Comparison of ENCODE assay signal across 22 cellular contexts in the genomic region with DNA sequence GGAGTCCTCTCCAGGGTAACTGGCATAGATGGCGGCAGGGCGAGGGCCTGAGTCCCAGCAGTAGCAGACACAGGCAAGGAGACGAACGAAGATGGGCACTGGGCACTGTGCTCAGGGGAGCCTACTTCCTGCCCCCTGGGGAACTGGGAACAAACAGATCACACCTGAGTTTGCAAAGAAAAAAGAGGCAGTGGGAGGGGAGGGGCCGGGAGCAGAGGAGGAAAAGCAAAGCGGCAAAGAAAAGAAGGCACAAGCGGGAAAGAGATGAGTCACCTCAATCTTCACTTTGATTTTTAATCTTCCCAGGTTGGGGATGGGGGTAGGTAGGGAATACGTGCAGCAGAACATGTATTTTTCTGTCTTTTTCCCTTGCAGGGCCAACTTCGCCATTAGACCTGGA. TPM values are rescaled to one million over a fixed set of nuclear protein-coding genes. Genes with fewer than 3 reads are reported as not detected.
DNase-seq lines count a peak whose midpoint lies in the region; ATAC-seq and TF ChIP-seq lines count a peak whose summit lies in the region.
"Had no signal": no experiment of that assay in that cellular context is flagged by ENCODE, and none has a peak within 500 bp of the region (broad histone marks: within the 10 kb centered on the region; RNA-seq: fewer than 3 reads in every experiment).

No MANE protein-coding gene starts in this region.

- H2AK5ac ChIP-seq in H9 (ENCODE audit: insufficient read length, low read length) (no peak overlapping the region), mesendoderm (ENCODE audit: low read length) (no peak overlapping the region)

- H3K4me3 Mint-ChIP-seq in H9 (no peak overlapping the region), endodermal cell (no peak overlapping the region)
- H3K4me3 Mint-ChIP-seq: CD4-positive, alpha-beta memory T cell; IgD-negative memory B cell had no signal

- H3K27me3 ChIP-seq in H9 (ENCODE audit: insufficient read depth, low read length) (no peaks in the 10 kb centered on the region), endodermal cell (ENCODE audit: control insufficient read depth, insufficient read depth, low read length, poor library complexity, severe bottlenecking) (no peaks in the 10 kb centered on the region), mesendoderm (ENCODE audit: insufficient read depth, low read length, poor library complexity) (no peaks in the 10 kb centered on the region)
- H3K27me3 ChIP-seq: Peyer's patch had no signal

- H4K8ac ChIP-seq in H9 (replicated peaks; ENCODE audit: insufficient read length, low read depth, low read length): no peak overlapping the region
- no peak overlapping the region for H4K8ac ChIP-seq in mesendoderm (ENCODE audit: low read depth, low read length)

- no peaks in the 10 kb centered on the region for H4K20me1 ChIP-seq in H9 (ENCODE audit: control insufficient read depth, insufficient read depth, insufficient read length)

- H3K9me3 ChIP-seq in H9 (ENCODE audit: control insufficient read depth, low read depth, low read length) (no peaks in the 10 kb centered on the region), endodermal cell (ENCODE audit: control insufficient read depth, low read length) (no peaks in the 10 kb centered on the region)
- H3K9me3 ChIP-seq: Peyer's patch, SK-N-SH had no signal

- no peak overlapping the region for H3T11ph ChIP-seq in H9 (ENCODE audit: low read length)

- H2BK120ac ChIP-seq in H9 (ENCODE audit: low read depth, low read length, poor library complexity, severe bottlenecking) (no peak overlapping the region), mesendoderm (ENCODE audit: low read depth, low read length) (no peak overlapping the region)

- peaks cover 0 to 2% of the 10 kb centered on the region in 2 experiments; a peak in 1 of 5 replicates for H3K9me3 Mint-ChIP-seq in H9
- H3K9me3 Mint-ChIP-seq in endodermal cell: no peaks in the 10 kb centered on the region
- H3K9me3 Mint-ChIP-seq: CD4-positive, alpha-beta memory T cell had no signal

- H2AFZ ChIP-seq in H9 (ENCODE audit: low read length): no peak overlapping the region
- H2AFZ ChIP-seq: GM23248 had no signal

- no CpG with 5 or more reads among the region's 9 CpGs for WGBS in H9 (ENCODE audit: extremely low coverage, insufficient read length, low lambda C conversion rate)
- 64 to 71% methylated on average over 6 to 9 of the region's 9 CpGs for WGBS in endodermal cell (ENCODE audit: insufficient coverage in 1 of 2, insufficient read length in 1 of 2), 2 experiments
- no CpG with 5 or more reads among the region's 9 CpGs for WGBS in mesendoderm (ENCODE audit: extremely low coverage, insufficient coverage, low lambda C conversion rate)

- H3K36me3 ChIP-seq in endodermal cell (ENCODE audit: control insufficient read depth, insufficient read depth, low read length) (no peaks in the 10 kb centered on the region), mesendoderm (ENCODE audit: control insufficient read depth, insufficient read depth, low read length) (no peaks in the 10 kb centered on the region)
- H3K36me3 ChIP-seq: Peyer's patch had no signal

- H2BK5ac ChIP-seq in H9 (ENCODE audit: insufficient read length, low read length): no peak overlapping the region
- no peak overlapping the region for H2BK5ac ChIP-seq in mesendoderm (ENCODE audit: low read length)

- H3K4me2 ChIP-seq in H9 (ENCODE audit: insufficient read depth, insufficient read length, low read length) (no peak overlapping the region), mesendoderm (ENCODE audit: low read length) (no peak overlapping the region)
- H3K4me2 ChIP-seq: SK-N-SH had no signal

- H3K56ac ChIP-seq in H9 (ENCODE audit: insufficient read length, low read depth, low read length) (no peak overlapping the region), mesendoderm (ENCODE audit: low read length) (no peak overlapping the region)

- no peak overlapping the region for H2BK20ac ChIP-seq in H9 (ENCODE audit: low read depth, low read length, poor library complexity, severe bottlenecking)

- peaks cover 6% of the 10 kb centered on the region; the same call in 1 of the 2 replicates for H3K27me3 Mint-ChIP-seq in H9 (ENCODE audit: low read depth)
- peaks cover 3% of the 10 kb centered on the region for H3K27me3 Mint-ChIP-seq in endodermal cell (ENCODE audit: insufficient read depth)

- H3K79me1 ChIP-seq in H9 (ENCODE audit: insufficient read depth, low read depth, low read length, poor library complexity, severe bottlenecking): no peaks in the 10 kb centered on the region
- H3K79me1 ChIP-seq in mesendoderm (ENCODE audit: low read length): no peaks in the 10 kb centered on the region

- no peak overlapping the region for H3K4ac ChIP-seq in H9 (ENCODE audit: low read depth, low read length)
- no peak overlapping the region for H3K4ac ChIP-seq in mesendoderm (ENCODE audit: low read depth, low read length)

- H4K5ac ChIP-seq in H9 (ENCODE audit: insufficient read length, low read depth, low read length) (no peak overlapping the region), mesendoderm (ENCODE audit: low read length) (no peak overlapping the region)

- ATAC-seq in HG02571 (IDR thresholded peaks at IDR 0.05; ENCODE audit: unreplicated experiment): no peak

- peak; percentile 48 for DNase-seq in H9
- DNase-seq in NCI-H69 (lab: John Stamatoyannopoulos, UW): peak; percentile 15
- DNase-seq in endodermal cell: peak; percentile 75
- DNase-seq in mesendoderm: peak; percentile 15
- no peak for DNase-seq in occipital lobe (lab: John Stamatoyannopoulos, UW)
- DNase-seq in NCI-H526 treated with DMSO at 0.1 percent for 48 hours (lab: John Stamatoyannopoulos, UW): no peak
- no peak for DNase-seq in activated CD4-positive, alpha-beta T cell treated with anti-CD3 and anti-CD28 coated beads, Interleukin-2, amount 50 U/mL, for 1 hour
- DNase-seq: C1 segment of cervical spinal cord; CD4-positive, alpha-beta memory T cell; COR-L47; DMS53; GM23248; NCI-H1092; NCI-H1417 treated with DMSO at 0.1 percent for 48 hours; NCI-H2081; NCI-H446; NCI-H526; Peyer's patch; SW 1271 had no signal

- H2BK15ac ChIP-seq in H9 (ENCODE audit: low read depth, low read length): no peak overlapping the region
- no peak overlapping the region for H2BK15ac ChIP-seq in mesendoderm (replicated peaks; ENCODE audit: low read depth)

- no peak overlapping the region for H2BK12ac ChIP-seq in H9 (ENCODE audit: insufficient read length, low read depth, low read length)

- H3K18ac ChIP-seq in H9 (ENCODE audit: insufficient read length, low read depth, low read length) (no peak overlapping the region), mesendoderm (ENCODE audit: low read length) (no peak overlapping the region)

- H3K23ac ChIP-seq in H9 (ENCODE audit: insufficient read length, low read depth, low read length) (no peak overlapping the region), mesendoderm (ENCODE audit: low read length) (peak overlapping the region; percentile 81)

- peak overlapping the region in 2 of 3 experiments; percentile 28 to 53; a peak in 2 of 7 replicates for H3K27ac Mint-ChIP-seq in H9
- H3K27ac Mint-ChIP-seq in endodermal cell: no peak overlapping the region
- H3K27ac Mint-ChIP-seq: IgD-negative memory B cell had no signal

- H3K27ac ChIP-seq in H9 (ENCODE audit: insufficient read length, low read depth, low read length): no peak overlapping the region
- no peak overlapping the region for H3K27ac ChIP-seq in endodermal cell (ENCODE audit: low read depth, low read length)
- no peak overlapping the region for H3K27ac ChIP-seq in mesendoderm (ENCODE audit: low read depth, low read length)
- H3K27ac ChIP-seq: GM23248, Peyer's patch had no signal

- no peaks in the 10 kb centered on the region for H3K79me2 ChIP-seq in H9 (ENCODE audit: insufficient read depth, low read length)
- H3K79me2 ChIP-seq in mesendoderm (ENCODE audit: control insufficient read depth, insufficient read depth, low read length): no peaks in the 10 kb centered on the region

- H3K23me2 ChIP-seq in H9 (ENCODE audit: insufficient read length, low read depth, low read length, poor library complexity, severe bottlenecking): no peaks in the 10 kb centered on the region

- no peak overlapping the region for H3K14ac ChIP-seq in H9 (ENCODE audit: insufficient read depth, low read length)

- no peak for TF ChIP-seq CTCF in H9 (conservative IDR thresholded peaks at IDR 0.05)
- no peak for TF ChIP-seq CTCF in endodermal cell (conservative IDR thresholded peaks at IDR 0.05)

- no peak overlapping the region for H4K91ac ChIP-seq in H9 (ENCODE audit: insufficient read length, low read depth, low read length)

- peaks cover 2% of the 10 kb centered on the region; the same call in 1 of the 2 replicates for H3K4me1 ChIP-seq in H9 (ENCODE audit: insufficient read depth, low read length)
- H3K4me1 ChIP-seq in endodermal cell (ENCODE audit: control insufficient read depth, insufficient read depth, low read length): no peaks in the 10 kb centered on the region
- peaks cover 3% of the 10 kb centered on the region for H3K4me1 ChIP-seq in mesendoderm (ENCODE audit: control insufficient read depth, low read depth, low read length)
- H3K4me1 ChIP-seq: Peyer's patch had no signal

- H3K4me3 ChIP-seq in endodermal cell (ENCODE audit: low read length) (no peak overlapping the region), mesendoderm (ENCODE audit: low read length) (no peak overlapping the region)
- H3K4me3 ChIP-seq: GM23248, Peyer's patch had no signal

- H3K4me1 Mint-ChIP-seq in H9 (peaks cover 13 to 21% of the 10 kb centered on the region in 2 experiments), endodermal cell (peaks cover 10% of the 10 kb centered on the region)
- H3K4me1 Mint-ChIP-seq: CD4-positive, alpha-beta memory T cell; IgD-negative memory B cell had no signal

- no peak overlapping the region for H3K9ac ChIP-seq in H9 (ENCODE audit: extremely low read depth, insufficient read length, low read length)
- H3K9ac ChIP-seq in endodermal cell (ENCODE audit: extremely low read depth, low read length, poor library complexity, severe bottlenecking): no peak overlapping the region
- H3K9ac ChIP-seq in mesendoderm (ENCODE audit: low read length): no peak overlapping the region
- H3K9ac ChIP-seq: GM23248, SK-N-SH had no signal

- H3K36me3 Mint-ChIP-seq in H9 (ENCODE audit: insufficient read depth in 1 of 3, low read depth in 3 of 3): no peaks in the 10 kb centered on the region; a peak in 2 of 7 replicates
- no peaks in the 10 kb centered on the region for H3K36me3 Mint-ChIP-seq in endodermal cell (ENCODE audit: low read depth)
- H3K36me3 Mint-ChIP-seq: CD4-positive, alpha-beta memory T cell; IgD-negative memory B cell had no signal

RNA-seq across cellular contexts. Expression of a gene that starts 44.0 kb away (rescaled TPM):
- total RNA-seq in H9 (2021): 3.8 and 3.9 TPM in 2 replicates
- 1 to 10 TPM; 5.8 to 6.1 TPM for total RNA-seq in endodermal cell
- 5.0 TPM for polyA plus RNA-seq in endodermal cell (2013, experiment 1 of 2)
- 4.0 TPM for polyA plus RNA-seq in endodermal cell (2013, experiment 2 of 2)
- 0.60 TPM for polyA plus RNA-seq in mesendoderm (2013, experiment 1 of 2)
- polyA plus RNA-seq in mesendoderm (2013, experiment 2 of 2): 0.67 TPM
- total RNA-seq in occipital lobe: 10.3 TPM

Comparison
In these comparisons a context has a peak if more than half of its experiments do, and no peak if none do; other contexts are left out.
1. DNase-seq: peak in H9 (single experiment), NCI-H69 (single experiment), endodermal cell (single experiment) and mesendoderm (single experiment); none in occipital lobe (single experiment), NCI-H526 treated with DMSO at 0.1 percent for 48 hours (single experiment) and activated CD4-positive, alpha-beta T cell treated with anti-CD3 and anti-CD28 coated beads, Interleukin-2, amount 50 U/mL, for 1 hour (single experiment).